1 cellular context compared by ENCODE assay signal in the genomic region with DNA sequence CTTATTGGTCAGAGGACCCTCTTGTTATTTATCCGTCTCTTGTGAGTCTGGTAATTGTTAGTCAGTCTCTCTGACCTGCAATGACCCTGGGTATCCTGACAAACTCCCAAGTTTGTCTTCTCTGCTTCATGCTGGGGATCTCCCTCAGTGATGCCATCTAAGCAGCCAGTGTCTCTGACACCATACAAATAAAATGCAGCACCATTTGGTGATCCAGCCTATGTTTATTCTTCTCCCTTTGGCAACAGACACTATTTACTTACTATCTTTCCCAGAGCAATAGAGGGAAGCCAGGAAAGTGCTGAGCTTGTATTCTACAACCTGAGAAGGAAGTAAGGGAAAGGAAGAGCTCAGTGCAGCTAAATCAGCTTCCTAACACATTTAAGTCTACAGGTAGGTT.
TF ChIP-seq lines count a peak whose summit lies in the region.

No MANE protein-coding gene starts in this region.

TF ChIP-seq in HepG2, 621 proteins besides CTCF, POLR2A, EP300 and RAD21 (continued from another document and continues in another):
- TF ChIP-seq, protein P1, sequence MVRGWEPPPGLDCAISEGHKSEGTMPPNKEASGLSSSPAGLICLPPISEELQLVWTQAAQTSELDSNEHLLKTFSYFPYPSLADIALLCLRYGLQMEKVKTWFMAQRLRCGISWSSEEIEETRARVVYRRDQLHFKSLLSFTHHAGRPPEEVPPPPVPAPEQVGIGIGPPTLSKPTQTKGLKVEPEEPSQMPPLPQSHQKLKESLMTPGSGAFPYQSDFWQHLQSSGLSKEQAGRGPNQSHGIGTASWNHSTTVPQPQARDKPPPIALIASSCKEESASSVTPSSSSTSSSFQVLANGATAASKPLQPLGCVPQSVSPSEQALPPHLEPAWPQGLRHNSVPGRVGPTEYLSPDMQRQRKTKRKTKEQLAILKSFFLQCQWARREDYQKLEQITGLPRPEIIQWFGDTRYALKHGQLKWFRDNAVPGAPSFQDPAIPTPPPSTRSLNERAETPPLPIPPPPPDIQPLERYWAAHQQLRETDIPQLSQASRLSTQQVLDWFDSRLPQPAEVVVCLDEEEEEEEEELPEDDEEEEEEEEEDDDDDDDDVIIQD (CRISPR knock-in tag; IDR thresholded peaks at IDR 0.05; ENCODE audit: low read depth) = peak; percentile 66; the same call in 1 of the 2 replicates
- TF ChIP-seq ZNF225 (CRISPR knock-in tag; IDR thresholded peaks at IDR 0.05) (no peak), SKI (IDR thresholded peaks at IDR 0.05; ENCODE audit: partially characterized antibody) (peak; percentile 44), SAFB2 (CRISPR knock-in tag; IDR thresholded peaks at IDR 0.05; ENCODE audit: borderline replicate concordance, low read depth) (no peak), SOX13 (IDR thresholded peaks at IDR 0.05) (no peak), SOX13 (CRISPR knock-in tag; conservative IDR thresholded peaks at IDR 0.05 in 1 of 2, IDR thresholded peaks at IDR 0.05 in 1 of 2) (peak in 1 of 2 experiments; percentile 29; a peak in 1 of 4 replicates), ZSCAN20 (CRISPR knock-in tag; IDR thresholded peaks at IDR 0.05; ENCODE audit: borderline replicate concordance) (no peak), HMG20A (CRISPR knock-in tag; IDR thresholded peaks at IDR 0.05; ENCODE audit: borderline replicate concordance) (peak; percentile 89; the same call in 1 of the 2 replicates), PCBP2 (optimal IDR thresholded peaks at IDR 0.05; ENCODE audit: low read depth, low read length, poor library complexity, severe bottlenecking) (no peak), ELF1 (CRISPR knock-in tag; IDR thresholded peaks at IDR 0.05) (0 out of 2 replicates have a peak, but pooled peaks have one; percentile 11), SPEN (CRISPR knock-in tag; IDR thresholded peaks at IDR 0.05; ENCODE audit: low read depth) (no peak), SRSF4 (IDR thresholded peaks at IDR 0.05; ENCODE audit: low read depth, low read length, poor library complexity, severe bottlenecking) (no peak), MIER2 (CRISPR knock-in tag; IDR thresholded peaks at IDR 0.05) (no peak), ELF4 (CRISPR knock-in tag; IDR thresholded peaks at IDR 0.05; ENCODE audit: borderline replicate concordance) (no peak), ZNF24 (IDR thresholded peaks at IDR 0.05) (no peak), KAT7 (CRISPR knock-in tag; IDR thresholded peaks at IDR 0.05; ENCODE audit: borderline replicate concordance) (no peak), SNRNP70 (IDR thresholded peaks at IDR 0.05; ENCODE audit: low read depth, low read length) (no peak), ZNF841 (CRISPR knock-in tag; IDR thresholded peaks at IDR 0.05; ENCODE audit: borderline replicate concordance) (no peak), MAZ (IDR thresholded peaks at IDR 0.05; ENCODE audit: borderline replicate concordance, low read depth, low read length) (no peak), MAZ (CRISPR knock-in tag; IDR thresholded peaks at IDR 0.05; ENCODE audit: low read depth) (no peak), CEBPG (CRISPR knock-in tag; IDR thresholded peaks at IDR 0.05) (peak; percentile 13; the same call in 1 of the 2 replicates), GATAD2A (CRISPR knock-in tag; IDR thresholded peaks at IDR 0.05) (peak; percentile 67; the same call in 1 of the 2 replicates)
- TF ChIP-seq, protein P2, sequence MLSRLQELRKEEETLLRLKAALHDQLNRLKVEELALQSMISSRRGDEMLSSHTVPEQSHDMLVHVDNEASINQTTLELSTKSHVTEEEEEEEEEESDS (CRISPR knock-in tag; IDR thresholded peaks at IDR 0.05; ENCODE audit: borderline replicate concordance) = no peak
- TF ChIP-seq, protein P3, sequence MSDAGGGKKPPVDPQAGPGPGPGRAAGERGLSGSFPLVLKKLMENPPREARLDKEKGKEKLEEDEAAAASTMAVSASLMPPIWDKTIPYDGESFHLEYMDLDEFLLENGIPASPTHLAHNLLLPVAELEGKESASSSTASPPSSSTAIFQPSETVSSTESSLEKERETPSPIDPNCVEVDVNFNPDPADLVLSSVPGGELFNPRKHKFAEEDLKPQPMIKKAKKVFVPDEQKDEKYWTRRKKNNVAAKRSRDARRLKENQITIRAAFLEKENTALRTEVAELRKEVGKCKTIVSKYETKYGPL (CRISPR knock-in tag; IDR thresholded peaks at IDR 0.05) = no peak
- TF ChIP-seq, protein P4, sequence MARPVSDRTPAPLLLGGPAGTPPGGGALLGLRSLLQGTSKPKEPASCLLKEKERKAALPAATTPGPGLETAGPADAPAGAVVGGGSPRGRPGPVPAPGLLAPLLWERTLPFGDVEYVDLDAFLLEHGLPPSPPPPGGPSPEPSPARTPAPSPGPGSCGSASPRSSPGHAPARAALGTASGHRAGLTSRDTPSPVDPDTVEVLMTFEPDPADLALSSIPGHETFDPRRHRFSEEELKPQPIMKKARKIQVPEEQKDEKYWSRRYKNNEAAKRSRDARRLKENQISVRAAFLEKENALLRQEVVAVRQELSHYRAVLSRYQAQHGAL (CRISPR knock-in tag; IDR thresholded peaks at IDR 0.05; ENCODE audit: not compliant biosample characterization) = no peak
- TF ChIP-seq, protein P5, sequence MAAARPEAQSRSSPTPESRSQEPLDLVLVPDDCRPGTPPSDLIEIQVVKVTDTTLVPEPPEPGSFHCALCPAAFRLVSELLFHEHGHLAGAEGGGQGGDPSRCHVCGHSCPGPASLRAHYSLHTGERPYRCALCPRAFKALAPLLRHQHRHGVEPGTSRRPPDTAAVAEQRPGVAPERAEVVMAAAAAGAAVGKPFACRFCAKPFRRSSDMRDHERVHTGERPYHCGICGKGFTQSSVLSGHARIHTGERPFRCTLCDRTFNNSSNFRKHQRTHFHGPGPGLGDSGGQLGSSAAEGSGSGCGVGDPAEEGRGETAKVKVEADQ (CRISPR knock-in tag; IDR thresholded peaks at IDR 0.05; ENCODE audit: borderline replicate concordance) = no peak
- TF ChIP-seq, protein P6, sequence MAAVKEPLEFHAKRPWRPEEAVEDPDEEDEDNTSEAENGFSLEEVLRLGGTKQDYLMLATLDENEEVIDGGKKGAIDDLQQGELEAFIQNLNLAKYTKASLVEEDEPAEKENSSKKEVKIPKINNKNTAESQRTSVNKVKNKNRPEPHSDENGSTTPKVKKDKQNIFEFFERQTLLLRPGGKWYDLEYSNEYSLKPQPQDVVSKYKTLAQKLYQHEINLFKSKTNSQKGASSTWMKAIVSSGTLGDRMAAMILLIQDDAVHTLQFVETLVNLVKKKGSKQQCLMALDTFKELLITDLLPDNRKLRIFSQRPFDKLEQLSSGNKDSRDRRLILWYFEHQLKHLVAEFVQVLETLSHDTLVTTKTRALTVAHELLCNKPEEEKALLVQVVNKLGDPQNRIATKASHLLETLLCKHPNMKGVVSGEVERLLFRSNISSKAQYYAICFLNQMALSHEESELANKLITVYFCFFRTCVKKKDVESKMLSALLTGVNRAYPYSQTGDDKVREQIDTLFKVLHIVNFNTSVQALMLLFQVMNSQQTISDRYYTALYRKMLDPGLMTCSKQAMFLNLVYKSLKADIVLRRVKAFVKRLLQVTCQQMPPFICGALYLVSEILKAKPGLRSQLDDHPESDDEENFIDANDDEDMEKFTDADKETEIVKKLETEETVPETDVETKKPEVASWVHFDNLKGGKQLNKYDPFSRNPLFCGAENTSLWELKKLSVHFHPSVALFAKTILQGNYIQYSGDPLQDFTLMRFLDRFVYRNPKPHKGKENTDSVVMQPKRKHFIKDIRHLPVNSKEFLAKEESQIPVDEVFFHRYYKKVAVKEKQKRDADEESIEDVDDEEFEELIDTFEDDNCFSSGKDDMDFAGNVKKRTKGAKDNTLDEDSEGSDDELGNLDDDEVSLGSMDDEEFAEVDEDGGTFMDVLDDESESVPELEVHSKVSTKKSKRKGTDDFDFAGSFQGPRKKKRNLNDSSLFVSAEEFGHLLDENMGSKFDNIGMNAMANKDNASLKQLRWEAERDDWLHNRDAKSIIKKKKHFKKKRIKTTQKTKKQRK (IDR thresholded peaks at IDR 0.05; ENCODE audit: low read length) = no peak
- TF ChIP-seq, protein P7, sequence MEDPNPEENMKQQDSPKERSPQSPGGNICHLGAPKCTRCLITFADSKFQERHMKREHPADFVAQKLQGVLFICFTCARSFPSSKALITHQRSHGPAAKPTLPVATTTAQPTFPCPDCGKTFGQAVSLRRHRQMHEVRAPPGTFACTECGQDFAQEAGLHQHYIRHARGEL (CRISPR knock-in tag; IDR thresholded peaks at IDR 0.05) = no peak
- TF ChIP-seq, protein P8, sequence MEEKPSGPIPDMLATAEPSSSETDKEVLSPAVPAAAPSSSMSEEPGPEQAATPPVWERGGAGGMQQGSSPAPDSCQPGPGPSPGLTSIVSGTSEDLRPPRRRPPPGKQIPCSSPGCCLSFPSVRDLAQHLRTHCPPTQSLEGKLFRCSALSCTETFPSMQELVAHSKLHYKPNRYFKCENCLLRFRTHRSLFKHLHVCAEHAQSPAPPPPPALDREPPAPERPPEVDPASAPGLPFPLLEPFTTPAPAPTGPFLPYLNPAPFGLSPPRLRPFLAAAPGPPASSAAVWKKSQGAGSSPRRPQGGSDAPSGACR (CRISPR knock-in tag; IDR thresholded peaks at IDR 0.05) = no peak
- TF ChIP-seq, protein P9, sequence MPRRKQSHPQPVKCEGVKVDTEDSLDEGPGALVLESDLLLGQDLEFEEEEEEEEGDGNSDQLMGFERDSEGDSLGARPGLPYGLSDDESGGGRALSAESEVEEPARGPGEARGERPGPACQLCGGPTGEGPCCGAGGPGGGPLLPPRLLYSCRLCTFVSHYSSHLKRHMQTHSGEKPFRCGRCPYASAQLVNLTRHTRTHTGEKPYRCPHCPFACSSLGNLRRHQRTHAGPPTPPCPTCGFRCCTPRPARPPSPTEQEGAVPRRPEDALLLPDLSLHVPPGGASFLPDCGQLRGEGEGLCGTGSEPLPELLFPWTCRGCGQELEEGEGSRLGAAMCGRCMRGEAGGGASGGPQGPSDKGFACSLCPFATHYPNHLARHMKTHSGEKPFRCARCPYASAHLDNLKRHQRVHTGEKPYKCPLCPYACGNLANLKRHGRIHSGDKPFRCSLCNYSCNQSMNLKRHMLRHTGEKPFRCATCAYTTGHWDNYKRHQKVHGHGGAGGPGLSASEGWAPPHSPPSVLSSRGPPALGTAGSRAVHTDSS (CRISPR knock-in tag; conservative IDR thresholded peaks at IDR 0.05) = no peak
- TF ChIP-seq, protein P10, sequence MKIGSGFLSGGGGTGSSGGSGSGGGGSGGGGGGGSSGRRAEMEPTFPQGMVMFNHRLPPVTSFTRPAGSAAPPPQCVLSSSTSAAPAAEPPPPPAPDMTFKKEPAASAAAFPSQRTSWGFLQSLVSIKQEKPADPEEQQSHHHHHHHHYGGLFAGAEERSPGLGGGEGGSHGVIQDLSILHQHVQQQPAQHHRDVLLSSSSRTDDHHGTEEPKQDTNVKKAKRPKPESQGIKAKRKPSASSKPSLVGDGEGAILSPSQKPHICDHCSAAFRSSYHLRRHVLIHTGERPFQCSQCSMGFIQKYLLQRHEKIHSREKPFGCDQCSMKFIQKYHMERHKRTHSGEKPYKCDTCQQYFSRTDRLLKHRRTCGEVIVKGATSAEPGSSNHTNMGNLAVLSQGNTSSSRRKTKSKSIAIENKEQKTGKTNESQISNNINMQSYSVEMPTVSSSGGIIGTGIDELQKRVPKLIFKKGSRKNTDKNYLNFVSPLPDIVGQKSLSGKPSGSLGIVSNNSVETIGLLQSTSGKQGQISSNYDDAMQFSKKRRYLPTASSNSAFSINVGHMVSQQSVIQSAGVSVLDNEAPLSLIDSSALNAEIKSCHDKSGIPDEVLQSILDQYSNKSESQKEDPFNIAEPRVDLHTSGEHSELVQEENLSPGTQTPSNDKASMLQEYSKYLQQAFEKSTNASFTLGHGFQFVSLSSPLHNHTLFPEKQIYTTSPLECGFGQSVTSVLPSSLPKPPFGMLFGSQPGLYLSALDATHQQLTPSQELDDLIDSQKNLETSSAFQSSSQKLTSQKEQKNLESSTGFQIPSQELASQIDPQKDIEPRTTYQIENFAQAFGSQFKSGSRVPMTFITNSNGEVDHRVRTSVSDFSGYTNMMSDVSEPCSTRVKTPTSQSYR (CRISPR knock-in tag; IDR thresholded peaks at IDR 0.05; ENCODE audit: borderline replicate concordance) = no peak
- TF ChIP-seq, protein P11, sequence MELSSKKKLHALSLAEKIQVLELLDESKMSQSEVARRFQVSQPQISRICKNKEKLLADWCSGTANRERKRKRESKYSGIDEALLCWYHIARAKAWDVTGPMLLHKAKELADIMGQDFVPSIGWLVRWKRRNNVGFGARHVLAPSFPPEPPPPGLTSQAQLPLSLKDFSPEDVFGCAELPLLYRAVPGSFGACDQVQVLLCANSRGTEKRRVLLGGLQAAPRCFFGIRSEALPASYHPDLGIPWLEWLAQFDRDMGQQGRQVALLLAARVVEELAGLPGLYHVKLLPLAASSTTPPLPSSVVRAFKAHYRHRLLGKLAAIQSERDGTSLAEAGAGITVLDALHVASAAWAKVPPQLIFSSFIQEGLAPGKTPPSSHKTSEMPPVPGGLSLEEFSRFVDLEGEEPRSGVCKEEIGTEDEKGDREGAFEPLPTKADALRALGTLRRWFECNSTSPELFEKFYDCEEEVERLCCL (CRISPR knock-in tag; IDR thresholded peaks at IDR 0.05; ENCODE audit: borderline replicate concordance) = no peak
- TF ChIP-seq, protein P12, sequence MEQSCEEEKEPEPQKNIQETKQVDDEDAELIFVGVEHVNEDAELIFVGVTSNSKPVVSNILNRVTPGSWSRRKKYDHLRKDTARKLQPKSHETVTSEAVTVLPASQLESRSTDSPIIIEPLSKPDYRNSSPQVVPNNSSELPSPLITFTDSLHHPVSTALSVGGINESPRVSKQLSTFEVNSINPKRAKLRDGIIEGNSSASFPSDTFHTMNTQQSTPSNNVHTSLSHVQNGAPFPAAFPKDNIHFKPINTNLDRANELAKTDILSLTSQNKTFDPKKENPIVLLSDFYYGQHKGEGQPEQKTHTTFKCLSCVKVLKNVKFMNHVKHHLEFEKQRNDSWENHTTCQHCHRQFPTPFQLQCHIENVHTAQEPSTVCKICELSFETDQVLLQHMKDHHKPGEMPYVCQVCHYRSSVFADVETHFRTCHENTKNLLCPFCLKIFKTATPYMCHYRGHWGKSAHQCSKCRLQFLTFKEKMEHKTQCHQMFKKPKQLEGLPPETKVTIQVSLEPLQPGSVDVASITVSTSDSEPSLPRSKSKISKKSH (CRISPR knock-in tag; IDR thresholded peaks at IDR 0.05; ENCODE audit: borderline replicate concordance) = no peak
- TF ChIP-seq, protein P13, sequence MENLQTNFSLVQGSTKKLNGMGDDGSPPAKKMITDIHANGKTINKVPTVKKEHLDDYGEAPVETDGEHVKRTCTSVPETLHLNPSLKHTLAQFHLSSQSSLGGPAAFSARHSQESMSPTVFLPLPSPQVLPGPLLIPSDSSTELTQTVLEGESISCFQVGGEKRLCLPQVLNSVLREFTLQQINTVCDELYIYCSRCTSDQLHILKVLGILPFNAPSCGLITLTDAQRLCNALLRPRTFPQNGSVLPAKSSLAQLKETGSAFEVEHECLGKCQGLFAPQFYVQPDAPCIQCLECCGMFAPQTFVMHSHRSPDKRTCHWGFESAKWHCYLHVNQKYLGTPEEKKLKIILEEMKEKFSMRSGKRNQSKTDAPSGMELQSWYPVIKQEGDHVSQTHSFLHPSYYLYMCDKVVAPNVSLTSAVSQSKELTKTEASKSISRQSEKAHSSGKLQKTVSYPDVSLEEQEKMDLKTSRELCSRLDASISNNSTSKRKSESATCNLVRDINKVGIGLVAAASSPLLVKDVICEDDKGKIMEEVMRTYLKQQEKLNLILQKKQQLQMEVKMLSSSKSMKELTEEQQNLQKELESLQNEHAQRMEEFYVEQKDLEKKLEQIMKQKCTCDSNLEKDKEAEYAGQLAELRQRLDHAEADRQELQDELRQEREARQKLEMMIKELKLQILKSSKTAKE (CRISPR knock-in tag; IDR thresholded peaks at IDR 0.05; ENCODE audit: borderline replicate concordance) = no peak
- TF ChIP-seq, protein P14, sequence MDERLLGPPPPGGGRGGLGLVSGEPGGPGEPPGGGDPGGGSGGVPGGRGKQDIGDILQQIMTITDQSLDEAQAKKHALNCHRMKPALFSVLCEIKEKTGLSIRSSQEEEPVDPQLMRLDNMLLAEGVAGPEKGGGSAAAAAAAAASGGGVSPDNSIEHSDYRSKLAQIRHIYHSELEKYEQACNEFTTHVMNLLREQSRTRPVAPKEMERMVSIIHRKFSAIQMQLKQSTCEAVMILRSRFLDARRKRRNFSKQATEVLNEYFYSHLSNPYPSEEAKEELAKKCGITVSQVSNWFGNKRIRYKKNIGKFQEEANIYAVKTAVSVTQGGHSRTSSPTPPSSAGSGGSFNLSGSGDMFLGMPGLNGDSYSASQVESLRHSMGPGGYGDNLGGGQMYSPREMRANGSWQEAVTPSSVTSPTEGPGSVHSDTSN (CRISPR knock-in tag; IDR thresholded peaks at IDR 0.05) = no peak
